15 cellular contexts compared by ENCODE assay signal in the genomic region with DNA sequence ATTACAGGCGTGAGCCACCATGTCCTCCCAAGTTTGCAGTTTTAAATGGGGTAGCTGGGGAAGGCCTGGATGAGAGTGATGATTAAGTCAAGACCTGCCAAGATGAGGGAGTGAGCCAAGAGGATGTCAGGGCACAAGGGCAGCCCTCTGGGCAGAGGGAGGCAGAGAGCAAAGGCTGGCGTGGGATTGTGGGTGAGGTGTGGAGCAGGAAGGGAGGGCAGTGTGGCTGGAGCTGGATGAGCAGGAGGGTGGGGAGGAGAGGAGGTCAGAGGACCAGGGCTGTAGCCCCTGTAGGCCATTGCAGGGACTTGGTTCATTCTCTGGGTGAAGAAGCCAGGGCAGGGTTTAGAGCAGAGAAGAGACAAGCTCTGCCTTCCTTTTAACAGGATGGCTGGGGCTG.
"Had no signal": no experiment of that assay in that cellular context is flagged by ENCODE, and none has a peak within 500 bp of the region (broad histone marks: within the 10 kb centered on the region; RNA-seq: fewer than 3 reads in every experiment).

No MANE protein-coding gene starts in this region.

- ATAC-seq: foreskin keratinocyte; mucosa of descending colon; naive thymus-derived CD8-positive, alpha-beta T cell had no signal

- H3K9me3 ChIP-seq: mucosa of descending colon, ovary, suprapubic skin, thyroid gland had no signal

- H3K27ac ChIP-seq: foreskin keratinocyte, hepatocyte, ovary, suprapubic skin, thyroid gland had no signal

- H3K79me2 ChIP-seq: hepatocyte had no signal

- H3K4me3 ChIP-seq: hepatocyte, mucosa of descending colon, ovary, suprapubic skin, thyroid gland had no signal

- H3K36me3 ChIP-seq: ovary, suprapubic skin, thyroid gland had no signal

- DNase-seq: foreskin keratinocyte; kidney; left cardiac atrium; mammary epithelial cell; mucosa of descending colon; naive thymus-derived CD8-positive, alpha-beta T cell; nucleus accumbens; ovary; right cardiac atrium; small intestine; stimulated activated CD4-positive, alpha-beta T cell treated with anti-CD3 and anti-CD28 coated beads, Interleukin-12 subunit alpha, Interleukin-12 subunit beta, amount 100 ng/mL, for 4 hours; stimulated activated naive CD4-positive, alpha-beta T cell treated with Interleukin-2 at 50 U/mL for 16 hours; thyroid gland had no signal

- H3K4me1 ChIP-seq: thyroid gland had no signal

- H3K4me2 ChIP-seq: hepatocyte had no signal

- H3K27me3 ChIP-seq: foreskin keratinocyte, hepatocyte, ovary, suprapubic skin, thyroid gland had no signal

- H2AFZ ChIP-seq: hepatocyte had no signal
